Comparison of ENCODE assay signal across 15 cellular contexts in the genomic region with DNA sequence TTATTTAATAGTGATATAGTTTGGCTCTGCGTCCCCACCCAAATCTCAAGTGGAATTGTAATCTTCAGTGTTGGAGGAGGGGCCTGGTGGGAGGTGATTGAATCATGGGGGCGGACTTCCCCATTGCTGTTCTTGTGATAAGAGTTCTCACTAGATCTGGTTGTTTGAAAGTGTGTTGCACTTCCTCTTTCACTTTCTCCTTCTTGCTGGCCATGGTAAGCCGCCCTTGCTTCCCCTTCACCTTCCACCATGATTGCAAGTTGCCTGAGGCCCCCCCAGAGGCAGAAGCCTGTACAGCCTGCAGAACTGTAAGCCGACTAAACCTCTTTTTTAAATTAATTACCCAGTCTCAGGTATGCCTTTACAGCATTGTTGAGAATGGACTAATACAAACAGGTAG.
DNase-seq lines count a peak whose midpoint lies in the region; ATAC-seq, FAIRE-seq and TF ChIP-seq lines count a peak whose summit lies in the region.
"Had no signal": no experiment of that assay in that cellular context is flagged by ENCODE, and none has a peak within 500 bp of the region (broad histone marks: within the 10 kb centered on the region; RNA-seq: fewer than 3 reads in every experiment).

No MANE protein-coding gene starts in this region.

- peaks cover 3% of the 10 kb centered on the region for H3K4me1 Mint-ChIP-seq in activated naive CD8-positive, alpha-beta T cell treated with anti-CD3 and anti-CD28 coated beads for 36 hours

- DNase-seq in NB4 (ENCODE audit: low read depth): peak; percentile 62
- DNase-seq in activated naive CD8-positive, alpha-beta T cell treated with anti-CD3 and anti-CD28 coated beads for 36 hours: no peak
- DNase-seq in Right ventricle myocardium inferior (ENCODE audit: missing footprints): no peak
- no peak for DNase-seq in KG1 (lab: John Stamatoyannopoulos, UW)
- no peak for DNase-seq in islet precursor cell
- DNase-seq in GM12892 (ENCODE audit: insufficient read length): no peak
- DNase-seq: C1 segment of cervical spinal cord, erythroblast, hippocampal formation, NCI-H2171 treated with DMSO at 0.1 percent for 48 hours, right lobe of liver had no signal

- H3F3A ChIP-seq in DOHH2 (ENCODE audit: control insufficient read depth, insufficient read depth): no peaks in the 10 kb centered on the region

- no peaks in the 10 kb centered on the region for H4K20me1 ChIP-seq in DOHH2 (ENCODE audit: control insufficient read depth, insufficient read depth, low read depth, low read length)

- intact Hi-C loops in Right ventricle myocardium inferior (cut with DNase I): no loop called here

- no peak overlapping the region for H3K4me2 ChIP-seq in DOHH2 (ENCODE audit: low read length)
- H3K4me2 ChIP-seq: neural progenitor cell had no signal

- H3K4me3 ChIP-seq in DOHH2 (ENCODE audit: low read length): no peak overlapping the region
- no peak overlapping the region for H3K4me3 ChIP-seq in NB4 (ENCODE audit: low read depth, low read length)
- H3K4me3 ChIP-seq: neural progenitor cell, right lobe of liver had no signal

- no peak overlapping the region for H3K27ac ChIP-seq in DOHH2 (ENCODE audit: low read depth, low read length)
- H3K27ac ChIP-seq: neural progenitor cell, right lobe of liver had no signal

- TF ChIP-seq CTCF in DOHH2 (IDR thresholded peaks at IDR 0.05; ENCODE audit: low read depth, low read length, poor library complexity, severe bottlenecking) (peak; percentile 26), NB4 (IDR thresholded peaks at IDR 0.05; ENCODE audit: low read depth, low read length) (no peak)

- peaks cover 7% of the 10 kb centered on the region for H3K36me3 Mint-ChIP-seq in activated naive CD8-positive, alpha-beta T cell treated with anti-CD3 and anti-CD28 coated beads for 36 hours
- H3K36me3 Mint-ChIP-seq: neural progenitor cell had no signal

- H3K4me1 ChIP-seq in DOHH2 (ENCODE audit: control insufficient read depth, low read length): peaks cover 4% of the 10 kb centered on the region; the same call in 1 of the 2 replicates
- H3K4me1 ChIP-seq: neural progenitor cell, right lobe of liver had no signal

- peaks cover 5% of the 10 kb centered on the region for H3K9me3 Mint-ChIP-seq in activated naive CD8-positive, alpha-beta T cell treated with anti-CD3 and anti-CD28 coated beads for 36 hours
- H3K9me3 Mint-ChIP-seq: neural progenitor cell had no signal

- H3K27ac Mint-ChIP-seq in activated naive CD8-positive, alpha-beta T cell treated with anti-CD3 and anti-CD28 coated beads for 36 hours: no peak overlapping the region
- H3K27ac Mint-ChIP-seq: neural progenitor cell had no signal

- H3K9me3 ChIP-seq in DOHH2 (ENCODE audit: control insufficient read depth, insufficient read depth, low read length): peaks cover 10% of the 10 kb centered on the region; the same call in 1 of the 2 replicates
- H3K9me3 ChIP-seq: right lobe of liver had no signal

- peak overlapping the region; percentile 26 for H3K4me3 Mint-ChIP-seq in activated naive CD8-positive, alpha-beta T cell treated with anti-CD3 and anti-CD28 coated beads for 36 hours
- H3K4me3 Mint-ChIP-seq: neural progenitor cell had no signal

- H3K9me2 ChIP-seq in DOHH2 (replicated peaks; ENCODE audit: control insufficient read depth, low read length): no peaks in the 10 kb centered on the region

- no peaks in the 10 kb centered on the region for H3K27me3 ChIP-seq in DOHH2 (ENCODE audit: control insufficient read depth, low read length)
- H3K27me3 ChIP-seq: neural progenitor cell, right lobe of liver had no signal

- TF ChIP-seq POLR2A in NB4 (IDR thresholded peaks at IDR 0.05; ENCODE audit: extremely low read depth, insufficient read length) (no peak), GM12892 (IDR thresholded peaks at IDR 0.05; ENCODE audit: low read depth, low read length) (no peak)

- no peaks in the 10 kb centered on the region for H3K36me3 ChIP-seq in DOHH2 (ENCODE audit: control insufficient read depth, low read length)
- H3K36me3 ChIP-seq: neural progenitor cell, right lobe of liver had no signal

- H3K79me2 ChIP-seq in DOHH2 (ENCODE audit: control insufficient read depth, low read length): no peaks in the 10 kb centered on the region

- H3K27me3 Mint-ChIP-seq in activated naive CD8-positive, alpha-beta T cell treated with anti-CD3 and anti-CD28 coated beads for 36 hours: peaks cover 4% of the 10 kb centered on the region

- FAIRE-seq in GM12892 (lab: Jason Lieb, UNC): no peak

- peak; percentile 80 for ATAC-seq in GM21360 (IDR thresholded peaks at IDR 0.05; ENCODE audit: unreplicated experiment)
- ATAC-seq in Right ventricle myocardium inferior: no peak
- ATAC-seq: Panc1, right lobe of liver had no signal
